In the genomic region with DNA sequence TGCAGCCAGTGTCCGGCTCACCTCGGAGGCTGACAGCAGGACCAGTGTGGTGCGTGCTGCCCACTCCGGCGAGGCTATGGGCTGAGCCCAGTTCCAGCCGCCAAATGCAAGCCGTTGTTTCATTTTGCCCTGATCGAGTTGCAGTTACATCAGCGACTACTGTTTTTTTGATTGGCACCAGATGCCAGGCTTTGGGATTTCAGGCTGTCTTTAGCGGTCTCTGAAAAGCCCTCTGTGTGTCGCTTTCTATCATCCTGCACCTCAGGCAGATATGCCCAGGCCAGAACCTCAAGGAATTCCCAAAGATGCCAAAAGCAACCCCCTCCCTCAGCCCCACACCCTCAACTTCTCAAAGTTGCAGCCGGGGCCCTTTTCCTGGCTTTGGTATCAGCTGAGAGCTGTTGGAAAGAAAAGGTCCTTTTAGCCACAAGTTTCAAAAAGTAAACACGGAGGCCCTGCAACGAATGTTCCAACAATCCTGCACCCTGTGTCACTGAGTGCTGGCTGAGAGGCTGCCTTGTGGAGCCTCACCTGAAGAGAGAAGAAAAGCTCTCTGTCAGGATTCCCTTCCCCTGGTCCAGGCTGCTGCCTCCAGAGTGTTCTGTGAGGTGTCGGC, we compare ENCODE assay signal across 11 cellular contexts. TPM values are rescaled to one million over a fixed set of nuclear protein-coding genes. Genes with fewer than 3 reads are reported as not detected.
DNase-seq lines count a peak whose midpoint lies in the region; ATAC-seq and TF ChIP-seq lines count a peak whose summit lies in the region.
"Had no signal": no experiment of that assay in that cellular context is flagged by ENCODE, and none has a peak within 500 bp of the region (broad histone marks: within the 10 kb centered on the region; RNA-seq: fewer than 3 reads in every experiment).

No MANE protein-coding gene starts in this region.

- no peak overlapping the region for H2AK5ac ChIP-seq in mesendoderm (ENCODE audit: low read length)

- H4K8ac ChIP-seq in mesendoderm (ENCODE audit: low read depth, low read length) = no peak overlapping the region

- H3K18ac ChIP-seq in mesendoderm (ENCODE audit: low read length) = no peak overlapping the region

- H3K9me3 ChIP-seq in gastrocnemius medialis (no peaks in the 10 kb centered on the region), sigmoid colon (no peaks in the 10 kb centered on the region)

- H3K4me3 ChIP-seq in gastrocnemius medialis (peak overlapping the region in 3 of 4 donors; percentile 2 to 22 (median 15)), mesendoderm (ENCODE audit: low read length) (no peak overlapping the region), sigmoid colon (peak overlapping the region in 2 of 4 donors; percentile 2 to 3)

- H3K79me1 ChIP-seq in mesendoderm (ENCODE audit: low read length) = no peaks in the 10 kb centered on the region

- H2BK15ac ChIP-seq in mesendoderm (replicated peaks; ENCODE audit: low read depth) = no peak overlapping the region

- H3K4me1 ChIP-seq in gastrocnemius medialis (peaks cover 8 to 10% of the 10 kb centered on the region in 2 donors), mesendoderm (ENCODE audit: control insufficient read depth, low read depth, low read length) (no peaks in the 10 kb centered on the region), sigmoid colon (peaks cover 0 to 6% (median 0%) of the 10 kb centered on the region in 4 donors)

- H3K27ac ChIP-seq in gastrocnemius medialis (peak overlapping the region in 3 of 4 donors; percentile 3 to 27 (median 4)), mesendoderm (ENCODE audit: low read depth, low read length) (no peak overlapping the region), sigmoid colon (peak overlapping the region in 1 of 4 donors; percentile 63)

- H3K9ac ChIP-seq in mesendoderm (ENCODE audit: low read length) = no peak overlapping the region

- DNase-seq in EH (ENCODE audit: low read depth) (peak; percentile 70), amniotic stem cell (lab: John Stamatoyannopoulos, UW) (peak; percentile 36), left cardiac atrium (no peak), gastrocnemius medialis (peak in 1 of 2 donors; percentile 30), mesendoderm (no peak), A172 (ENCODE audit: low spot score) (no peak), sigmoid colon (no peak)
- DNase-seq: activated T-cell treated with anti-CD3 and anti-CD28 coated beads, Interleukin-2, amount 50 U/mL, for 24 hours; immature natural killer cell; right cardiac atrium had no signal

- WGBS in mesendoderm (ENCODE audit: extremely low coverage, insufficient coverage, low lambda C conversion rate) = no CpG with 5 or more reads among the region's 15 CpGs
- WGBS in sigmoid colon, 2 donors = 88 to 89% methylated on average over 15 of the region's 15 CpGs

- no peak overlapping the region for H3K4me2 ChIP-seq in mesendoderm (ENCODE audit: low read length)

- TF ChIP-seq POLR2A in gastrocnemius medialis (IDR thresholded peaks at IDR 0.05) (no peak), sigmoid colon (IDR thresholded peaks at IDR 0.05) (no peak)

- H3K56ac ChIP-seq in mesendoderm (ENCODE audit: low read length) = no peak overlapping the region

- no peak overlapping the region for H3K23ac ChIP-seq in mesendoderm (ENCODE audit: low read length)

- no peak for TF ChIP-seq EP300 in sigmoid colon (IDR thresholded peaks at IDR 0.05)

- no peak for TF ChIP-seq CTCF in gastrocnemius medialis (IDR thresholded peaks at IDR 0.05 in 4 of 5, conservative IDR thresholded peaks at IDR 0.05 in 1 of 5)
- no peak for TF ChIP-seq CTCF in sigmoid colon (IDR thresholded peaks at IDR 0.05)

- in situ Hi-C loops in gastrocnemius medialis (cut with MboI; ENCODE audit: low sequenced_read_pairs in 4 of 4) = no loop called here

- H3K79me2 ChIP-seq in mesendoderm (ENCODE audit: control insufficient read depth, insufficient read depth, low read length) = no peaks in the 10 kb centered on the region

- H3K4ac ChIP-seq in mesendoderm (ENCODE audit: low read depth, low read length) = no peak overlapping the region

- no peaks in the 10 kb centered on the region for H3K27me3 ChIP-seq in gastrocnemius medialis
- H3K27me3 ChIP-seq in mesendoderm (ENCODE audit: insufficient read depth, low read length, poor library complexity) = no peaks in the 10 kb centered on the region
- H3K27me3 ChIP-seq in sigmoid colon = no peaks in the 10 kb centered on the region

- no peak overlapping the region for H4K5ac ChIP-seq in mesendoderm (ENCODE audit: low read length)

- ATAC-seq in left cardiac atrium = peak; percentile 30 to 65
- peak; percentile 65 to 71 for ATAC-seq in gastrocnemius medialis
- ATAC-seq in GM18498 (IDR thresholded peaks at IDR 0.05; ENCODE audit: unreplicated experiment) = no peak

- no peak overlapping the region for H2BK5ac ChIP-seq in mesendoderm (ENCODE audit: low read length)

- H3K36me3 ChIP-seq in gastrocnemius medialis = no peaks in the 10 kb centered on the region
- no peaks in the 10 kb centered on the region for H3K36me3 ChIP-seq in mesendoderm (ENCODE audit: control insufficient read depth, insufficient read depth, low read length)
- H3K36me3 ChIP-seq in sigmoid colon = no peaks in the 10 kb centered on the region

- no peak overlapping the region for H2BK120ac ChIP-seq in mesendoderm (ENCODE audit: low read depth, low read length)

- intact Hi-C loops in left cardiac atrium (cut with DNase I) = no loop called here
- intact Hi-C loops in gastrocnemius medialis (cut with DNase I; ENCODE audit: low total_unique reads) = no loop called here
- intact Hi-C loops in sigmoid colon (cut with DNase I) = no loop called here

RNA-seq across cellular contexts. Expression of gene WWP2, which starts 58.9 kb away (rescaled TPM):
- 10 to 100 TPM; 19.4 to 19.5 TPM for total RNA-seq in left cardiac atrium
- total RNA-seq in gastrocnemius medialis = 10 to 100 TPM; 29.4 to 35.6 (median 31.8) TPM
- 21.3 TPM for polyA plus RNA-seq in mesendoderm (2013, experiment 1 of 2)
- 21.9 TPM for polyA plus RNA-seq in mesendoderm (2013, experiment 2 of 2)
- 16.4 and 23.2 TPM in 2 replicates for total RNA-seq in A172 (2014; rRNA removed; shearing (Covaris generic))
- 10 to 100 TPM; 11.4 to 23.9 (median 19.9) TPM for total RNA-seq in sigmoid colon
- 10 to 100 TPM; 28.8 to 59.0 (median 37.9) TPM for polyA plus RNA-seq in sigmoid colon

Comparison
In these comparisons a context has a peak if more than half of its experiments do, and no peak if none do; other contexts are left out.
1. DNase-seq: peak in EH (single experiment) and amniotic stem cell (single experiment); none in left cardiac atrium (single experiment), mesendoderm (single experiment), A172 (single experiment) and sigmoid colon (single experiment).